ENCODE assay signal across 8 cellular contexts in the genomic region with DNA sequence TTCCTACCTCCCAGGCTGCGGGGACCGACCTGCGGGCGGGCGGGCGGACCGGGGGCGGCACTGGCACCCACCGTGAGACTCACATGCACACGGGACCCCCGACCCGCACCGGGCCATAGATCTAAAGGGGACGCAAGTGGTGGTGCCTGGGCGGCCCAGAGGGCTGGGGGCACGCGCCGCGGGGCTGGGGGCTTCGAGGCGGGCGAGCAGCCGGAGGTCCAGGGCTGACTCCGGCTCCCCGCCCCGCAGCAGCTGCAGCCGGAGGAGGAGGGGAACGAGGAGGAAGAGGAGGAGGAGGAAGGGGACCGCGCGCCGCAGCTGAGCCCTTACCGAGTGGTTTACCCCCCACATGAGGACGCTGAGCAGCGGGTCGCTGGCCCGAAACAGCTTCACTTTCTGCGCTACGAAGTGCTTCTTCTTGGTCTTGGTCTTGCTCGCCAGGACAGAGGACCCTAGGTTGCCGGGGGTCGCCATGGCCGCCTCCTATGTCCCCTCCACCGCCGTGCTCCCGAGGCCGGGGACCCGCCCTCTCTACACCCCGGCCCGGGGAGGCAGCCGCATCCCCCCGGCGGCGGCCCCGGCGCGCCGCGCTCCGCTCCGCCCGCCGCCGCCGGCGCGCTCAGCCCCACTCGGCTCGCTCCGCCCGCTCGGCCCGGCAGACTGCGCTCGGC.
A peak's percentile ranks its signal among the peaks of the same experiment; 100 is the strongest.
DNase-seq lines count a peak whose midpoint lies in the region; ATAC-seq lines count a peak whose summit lies in the region.

No MANE protein-coding gene starts in this region.

- peak overlapping the region; percentile 88 for H3K4me3 ChIP-seq in iPS-20b (ENCODE audit: low read length)

- no peaks in the 10 kb centered on the region for H3K36me3 ChIP-seq in iPS-20b (ENCODE audit: insufficient read depth, low read depth, low read length)

- peak overlapping the region; percentile 80; the same call in 1 of the 2 replicates for H3K9ac ChIP-seq in iPS-20b (ENCODE audit: low read depth, low read length)

- peak overlapping the region; percentile 89 for H3K27ac ChIP-seq in angular gyrus (ENCODE audit: low read depth, low read length)
- no peak overlapping the region for H3K27ac ChIP-seq in iPS-20b (ENCODE audit: low read length)

- DNase-seq in DMS53 (lab: John Stamatoyannopoulos, UW) (peak; percentile 73), DMS53 treated with DMSO at 0.1 percent for 48 hours (lab: John Stamatoyannopoulos, UW; ENCODE audit: unreplicated experiment) (no peak), RPMI8226 (peak; percentile 65), amniotic stem cell (lab: John Stamatoyannopoulos, UW) (no peak)
- peak; percentile 60 for DNase-seq in stimulated activated CD4-positive, alpha-beta T cell treated with anti-CD3 and anti-CD28 coated beads, Interleukin-15, amount 100 ng/mL, for 24 hours

- peaks cover 29% of the 10 kb centered on the region for H3K27me3 ChIP-seq in iPS-20b (ENCODE audit: insufficient read depth, low read length)

- H3K4me1 ChIP-seq in iPS-20b (ENCODE audit: insufficient read depth, low read length), result peaks cover 13% of the 10 kb centered on the region; the same call in 1 of the 2 replicates

- peak; percentile 30 for ATAC-seq in HG03066 (IDR thresholded peaks at IDR 0.05; ENCODE audit: low read depth, unreplicated experiment)

- no peaks in the 10 kb centered on the region for H3K9me3 ChIP-seq in iPS-20b (ENCODE audit: insufficient read depth, low read depth, low read length)

Comparison
In these comparisons a context has a peak if more than half of its experiments do, and no peak if none do; other contexts are left out.
1. DNase-seq: peak in DMS53 (single experiment), RPMI8226 (single experiment) and stimulated activated CD4-positive, alpha-beta T cell treated with anti-CD3 and anti-CD28 coated beads, Interleukin-15, amount 100 ng/mL, for 24 hours (single experiment); none in DMS53 treated with DMSO at 0.1 percent for 48 hours (single experiment) and amniotic stem cell (single experiment).